1 cellular context compared by ENCODE assay signal in the genomic region with DNA sequence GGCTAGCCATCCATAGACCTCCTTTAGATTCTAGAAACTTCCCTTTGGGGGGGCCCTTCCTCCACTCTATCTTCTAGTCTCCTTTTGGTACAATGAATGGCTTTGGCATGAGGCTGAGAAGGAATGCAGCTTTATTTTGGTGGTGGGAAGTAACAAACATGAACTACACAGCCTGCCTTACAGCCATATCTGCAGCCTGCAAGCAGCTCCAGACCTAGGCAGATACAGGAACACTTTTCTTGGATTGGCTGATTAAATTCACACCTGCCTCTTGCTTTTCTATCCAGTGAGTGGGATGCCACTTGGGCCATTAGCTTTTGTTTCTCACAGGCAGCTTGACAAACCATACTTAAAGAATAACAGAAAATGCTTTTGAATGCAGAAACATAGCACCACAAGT.
TF ChIP-seq lines count a peak whose summit lies in the region.

No MANE protein-coding gene starts in this region.

TF ChIP-seq in WTC11, 78 proteins besides CTCF, POLR2A, EP300 and RAD21 (continued from another document):
- TF ChIP-seq, protein P1, sequence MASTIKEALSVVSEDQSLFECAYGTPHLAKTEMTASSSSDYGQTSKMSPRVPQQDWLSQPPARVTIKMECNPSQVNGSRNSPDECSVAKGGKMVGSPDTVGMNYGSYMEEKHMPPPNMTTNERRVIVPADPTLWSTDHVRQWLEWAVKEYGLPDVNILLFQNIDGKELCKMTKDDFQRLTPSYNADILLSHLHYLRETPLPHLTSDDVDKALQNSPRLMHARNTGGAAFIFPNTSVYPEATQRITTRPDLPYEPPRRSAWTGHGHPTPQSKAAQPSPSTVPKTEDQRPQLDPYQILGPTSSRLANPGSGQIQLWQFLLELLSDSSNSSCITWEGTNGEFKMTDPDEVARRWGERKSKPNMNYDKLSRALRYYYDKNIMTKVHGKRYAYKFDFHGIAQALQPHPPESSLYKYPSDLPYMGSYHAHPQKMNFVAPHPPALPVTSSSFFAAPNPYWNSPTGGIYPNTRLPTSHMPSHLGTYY (CRISPR knock-in tag; IDR thresholded peaks at IDR 0.05) = no peak
- TF ChIP-seq, protein P2, sequence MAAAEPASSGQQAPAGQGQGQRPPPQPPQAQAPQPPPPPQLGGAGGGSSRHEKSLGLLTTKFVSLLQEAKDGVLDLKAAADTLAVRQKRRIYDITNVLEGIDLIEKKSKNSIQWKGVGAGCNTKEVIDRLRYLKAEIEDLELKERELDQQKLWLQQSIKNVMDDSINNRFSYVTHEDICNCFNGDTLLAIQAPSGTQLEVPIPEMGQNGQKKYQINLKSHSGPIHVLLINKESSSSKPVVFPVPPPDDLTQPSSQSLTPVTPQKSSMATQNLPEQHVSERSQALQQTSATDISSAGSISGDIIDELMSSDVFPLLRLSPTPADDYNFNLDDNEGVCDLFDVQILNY (CRISPR knock-in tag; IDR thresholded peaks at IDR 0.05) = no peak
- TF ChIP-seq ZNF121 (CRISPR knock-in tag; IDR thresholded peaks at IDR 0.05) (no peak), ZNF671 (CRISPR knock-in tag; IDR thresholded peaks at IDR 0.05) (no peak), TCF7 (CRISPR knock-in tag; IDR thresholded peaks at IDR 0.05; ENCODE audit: low read depth) (no peak), ELF4 (CRISPR knock-in tag; IDR thresholded peaks at IDR 0.05; ENCODE audit: low read depth) (no peak)
- TF ChIP-seq, protein P3, sequence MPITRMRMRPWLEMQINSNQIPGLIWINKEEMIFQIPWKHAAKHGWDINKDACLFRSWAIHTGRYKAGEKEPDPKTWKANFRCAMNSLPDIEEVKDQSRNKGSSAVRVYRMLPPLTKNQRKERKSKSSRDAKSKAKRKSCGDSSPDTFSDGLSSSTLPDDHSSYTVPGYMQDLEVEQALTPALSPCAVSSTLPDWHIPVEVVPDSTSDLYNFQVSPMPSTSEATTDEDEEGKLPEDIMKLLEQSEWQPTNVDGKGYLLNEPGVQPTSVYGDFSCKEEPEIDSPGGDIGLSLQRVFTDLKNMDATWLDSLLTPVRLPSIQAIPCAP (CRISPR knock-in tag; IDR thresholded peaks at IDR 0.05) = no peak
- TF ChIP-seq, protein P4, sequence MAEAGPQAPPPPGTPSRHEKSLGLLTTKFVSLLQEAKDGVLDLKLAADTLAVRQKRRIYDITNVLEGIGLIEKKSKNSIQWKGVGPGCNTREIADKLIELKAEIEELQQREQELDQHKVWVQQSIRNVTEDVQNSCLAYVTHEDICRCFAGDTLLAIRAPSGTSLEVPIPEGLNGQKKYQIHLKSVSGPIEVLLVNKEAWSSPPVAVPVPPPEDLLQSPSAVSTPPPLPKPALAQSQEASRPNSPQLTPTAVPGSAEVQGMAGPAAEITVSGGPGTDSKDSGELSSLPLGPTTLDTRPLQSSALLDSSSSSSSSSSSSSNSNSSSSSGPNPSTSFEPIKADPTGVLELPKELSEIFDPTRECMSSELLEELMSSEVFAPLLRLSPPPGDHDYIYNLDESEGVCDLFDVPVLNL (CRISPR knock-in tag; IDR thresholded peaks at IDR 0.05; ENCODE audit: borderline replicate concordance, low read depth) = no peak
TF ChIP-seq in WTC11: peak in this region for 0.
